8 cellular contexts compared by ENCODE assay signal in genomic region chr10:43076311-43076875, GRCh38. TPM values are rescaled to one million over a fixed set of nuclear protein-coding genes. Genes with fewer than 3 reads are reported as not detected.
DNase-seq lines count a peak whose midpoint lies in the region; FAIRE-seq and TF ChIP-seq lines count a peak whose summit lies in the region.

No MANE protein-coding gene starts in this region.

- DNase-seq in CD4-positive, alpha-beta memory T cell, result no peak
- DNase-seq in Kasumi-1 (lab: John Stamatoyannopoulos, UW) (peak; percentile 48 to 51), H1 (ENCODE audit: low read depth in 1 of 2, low spot score in 2 of 2) (peak in 1 of 2 experiments; percentile 67), 8988T (no peak), nucleus accumbens (lab: John Stamatoyannopoulos, UW) (no peak), kidney glomerular epithelial cell (lab: John Stamatoyannopoulos, UW) (no peak)
- no peak for DNase-seq in effector CD8-positive, alpha-beta T cell (lab: John Stamatoyannopoulos, UW)

- no peaks in the 10 kb centered on the region for H3K4me1 ChIP-seq in CD4-positive, alpha-beta memory T cell (ENCODE audit: insufficient read depth, low read length)
- peaks cover 0 to 10% (median 3%) of the 10 kb centered on the region in 4 experiments; a peak in 3 of 7 replicates for H3K4me1 ChIP-seq in H1 (replicated peaks in 1 of 4; ENCODE audit: control insufficient read depth in 3 of 4, insufficient read depth in 4 of 4, low read length in 3 of 4)

- no peak overlapping the region for H3K23ac ChIP-seq in H1 (ENCODE audit: insufficient read length)

- peak overlapping the region in 6 of 8 donors; percentile 40 to 67 (median 46) for H3K4me3 Mint-ChIP-seq in CD4-positive, alpha-beta memory T cell

- no peak overlapping the region for H2BK15ac ChIP-seq in H1 (ENCODE audit: low read length)

- no peak overlapping the region for H2BK12ac ChIP-seq in H1 (ENCODE audit: low read depth, low read length)

- TF ChIP-seq EP300 in H1 (IDR thresholded peaks at IDR 0.05; ENCODE audit: borderline replicate concordance in 1 of 2, low read depth in 2 of 2, low read length in 2 of 2), result no peak
- no peak for TF ChIP-seq EP300 in neural cell (conservative IDR thresholded peaks at IDR 0.05; ENCODE audit: poor library complexity, severe bottlenecking)

- no peaks in the 10 kb centered on the region; the same call in 1 of the 2 replicates for H3K79me1 ChIP-seq in H1 (ENCODE audit: low read depth, low read length)

- H3F3A ChIP-seq in neural cell (ENCODE audit: insufficient read depth, low read length, poor library complexity, severe bottlenecking), result no peaks in the 10 kb centered on the region

- peak overlapping the region; percentile 79 for H4K8ac ChIP-seq in H1 (ENCODE audit: extremely low read depth, insufficient read depth, low read length)

- CTCF ChIA-PET in CD4-positive, alpha-beta memory T cell (lab: Charles Lee; ENCODE audit: partially characterized antibody), result no interaction called here
- CTCF ChIA-PET in H1 (lab: Charles Lee; ENCODE audit: partially characterized antibody), result interaction anchor here (0.5 to 8.5 kb wide), 12 partner anchors 9 to 271 kb away, joined by 3 to 100 read pairs (median 4); no protein-coding TSS in a partner anchor

- H3K9me2 ChIP-seq in neural cell (ENCODE audit: insufficient read depth, low read length), result no peaks in the 10 kb centered on the region

- H2AFZ ChIP-seq in H1 (ENCODE audit: low read length) (peak overlapping the region; percentile 26; the same call in 1 of the 2 replicates), neural cell (ENCODE audit: low read depth, low read length) (no peak overlapping the region)

- no peak overlapping the region for H2BK5ac ChIP-seq in H1 (ENCODE audit: low read depth, low read length)

- no peak for TF ChIP-seq POLR2A in H1 (IDR thresholded peaks at IDR 0.05; ENCODE audit: control extremely low read depth in 1 of 2, low read depth in 2 of 2, low read length in 2 of 2)

- H3K79me2 ChIP-seq in H1 (ENCODE audit: control insufficient read depth in 1 of 2, insufficient read depth in 2 of 2, low read length in 2 of 2), result no peaks in the 10 kb centered on the region
- H3K79me2 ChIP-seq in neural cell (replicated peaks; ENCODE audit: insufficient read depth, low read length), result no peaks in the 10 kb centered on the region

- H3K9ac ChIP-seq in H1 (replicated peaks in 1 of 4; ENCODE audit: extremely low read depth in 1 of 4, low read depth in 3 of 4, low read length in 3 of 4) (no peak overlapping the region), neural cell (ENCODE audit: low read length) (peak overlapping the region; percentile 48)

- no peak overlapping the region for H2BK120ac ChIP-seq in H1 (replicated peaks; ENCODE audit: low read depth, low read length)

- H3K4me2 ChIP-seq in H1 (ENCODE audit: insufficient read depth in 1 of 2, low read depth in 2 of 2, low read length in 2 of 2) (peak overlapping the region; percentile 59 to 73), neural cell (ENCODE audit: low read length) (peak overlapping the region; percentile 48)

- POLR2A ChIA-PET in CD4-positive, alpha-beta memory T cell (lab: Charles Lee; ENCODE audit: partially characterized antibody), result no interaction called here
- POLR2A ChIA-PET in H1 (lab: Charles Lee; ENCODE audit: partially characterized antibody), result interaction anchor here (0.8 to 1.5 kb wide), 3 partner anchors 10 to 257 kb away, joined by 3 read pairs; no protein-coding TSS in a partner anchor

- no peak overlapping the region for H3K18ac ChIP-seq in H1 (ENCODE audit: extremely low read depth, low read length)

- H3K23me2 ChIP-seq in H1 (ENCODE audit: low read depth, low read length), result peaks cover 11% of the 10 kb centered on the region; the same call in 1 of the 2 replicates

- no peak overlapping the region for H2BK20ac ChIP-seq in H1 (ENCODE audit: low read length)

- H3K4ac ChIP-seq in H1 (replicated peaks; ENCODE audit: insufficient read length, low read depth, low read length), result no peak overlapping the region

- H3K27me3 ChIP-seq in CD4-positive, alpha-beta memory T cell (ENCODE audit: insufficient read depth, low read length), result no peaks in the 10 kb centered on the region
- H3K27me3 ChIP-seq in H1 (replicated peaks in 1 of 4; ENCODE audit: control insufficient read depth in 3 of 4, extremely low read depth in 1 of 4, insufficient read depth in 3 of 4, low read length in 3 of 4) (peaks cover 12 to 37% (median 30%) of the 10 kb centered on the region in 4 experiments), neural cell (ENCODE audit: insufficient read depth, low read depth, low read length) (peaks cover 42% of the 10 kb centered on the region)

- H3K27ac Mint-ChIP-seq in CD4-positive, alpha-beta memory T cell, result no peak overlapping the region

- H3K9me3 ChIP-seq in CD4-positive, alpha-beta memory T cell (ENCODE audit: control insufficient read depth in 1 of 2, low read length in 2 of 2), result no peaks in the 10 kb centered on the region
- H3K9me3 ChIP-seq in H1 (ENCODE audit: insufficient read depth in 2 of 2, low read depth in 1 of 2, low read length in 1 of 2) (no peaks in the 10 kb centered on the region), neural cell (ENCODE audit: low read length) (no peaks in the 10 kb centered on the region)

- peaks cover 19 to 31% of the 10 kb centered on the region in 2 donors for H3K27me3 Mint-ChIP-seq in CD4-positive, alpha-beta memory T cell

- H3K36me3 Mint-ChIP-seq in CD4-positive, alpha-beta memory T cell, result no peaks in the 10 kb centered on the region

- H3K9me3 Mint-ChIP-seq in CD4-positive, alpha-beta memory T cell, result no peaks in the 10 kb centered on the region

- no peak overlapping the region for H3K56ac ChIP-seq in H1 (replicated peaks; ENCODE audit: insufficient read length, low read depth, low read length)

- no peaks in the 10 kb centered on the region for H3K36me3 ChIP-seq in CD4-positive, alpha-beta memory T cell (ENCODE audit: insufficient read depth, low read length)
- H3K36me3 ChIP-seq in H1 (ENCODE audit: control insufficient read depth in 2 of 4, insufficient read depth in 4 of 4, low read length in 3 of 4) (no peaks in the 10 kb centered on the region), neural cell (ENCODE audit: insufficient read depth, low read length) (no peaks in the 10 kb centered on the region)

- H4K91ac ChIP-seq in H1 (replicated peaks; ENCODE audit: insufficient read length, low read length), result no peak overlapping the region

- intact Hi-C loops in CD4-positive, alpha-beta memory T cell (cut with micrococcal nuclease), result no loop called here

- no peak overlapping the region for H3K4me3 ChIP-seq in CD4-positive, alpha-beta memory T cell (ENCODE audit: low read length in 2 of 2)
- H3K4me3 ChIP-seq in H1 (ENCODE audit: extremely low read depth in 1 of 4, insufficient read depth in 2 of 4, low read depth in 3 of 4, low read length in 4 of 4) (peak overlapping the region; percentile 36 to 79 (median 64)), neural cell (ENCODE audit: low read length) (peak overlapping the region; percentile 77)

- H3K4me1 Mint-ChIP-seq in CD4-positive, alpha-beta memory T cell, result peaks cover 0 to 17% (median 6%) of the 10 kb centered on the region in 4 donors

- H3K27ac ChIP-seq in CD4-positive, alpha-beta memory T cell (ENCODE audit: low read depth, low read length), result no peak overlapping the region
- H3K27ac ChIP-seq in H1 (ENCODE audit: low read depth, low read length) (no peak overlapping the region), neural cell (ENCODE audit: low read length) (no peak overlapping the region)

- TF ChIP-seq RAD21 in H1 (IDR thresholded peaks at IDR 0.05 in 1 of 2, conservative IDR thresholded peaks at IDR 0.05 in 1 of 2; ENCODE audit: low read depth in 2 of 2, low read length in 2 of 2) (no peak; a peak in 2 of 4 replicates), neural cell (conservative IDR thresholded peaks at IDR 0.05) (no peak)

- no peak overlapping the region for H3K14ac ChIP-seq in H1 (ENCODE audit: insufficient read length)

- WGBS in H1 (ENCODE audit: extremely low coverage in 1 of 2, insufficient coverage in 1 of 2, insufficient read length in 1 of 2, insufficient replicate concordance in 2 of 2, low coverage in 1 of 2, low lambda C conversion rate in 2 of 2, missing lambda C conversion rate in 1 of 2), 2 experiments, result 10% methylated on average over 8 of the region's 45 CpGs; no CpG with 5 or more reads in 1 of the 2 experiments

- H4K5ac ChIP-seq in H1 (ENCODE audit: insufficient read length, low read depth, low read length), result peak overlapping the region; percentile 10

- H2AK5ac ChIP-seq in H1 (ENCODE audit: low read depth, low read length), result no peak overlapping the region

- TF ChIP-seq CTCF in H1 (IDR thresholded peaks at IDR 0.05; ENCODE audit: control extremely low read depth in 1 of 3, insufficient read depth in 1 of 3, low read depth in 1 of 3, low read length in 3 of 3) (no peak), neural cell (IDR thresholded peaks at IDR 0.05; ENCODE audit: poor library complexity, severe bottlenecking) (peak; percentile 28)

- no peak for FAIRE-seq in H1 (lab: Jason Lieb, UNC)

- H4K20me1 ChIP-seq in H1 (replicated peaks in 1 of 2; ENCODE audit: control insufficient read depth in 1 of 2, insufficient read depth in 2 of 2, low read length in 2 of 2), result peaks cover 7 to 10% of the 10 kb centered on the region in 2 experiments
- H4K20me1 ChIP-seq in neural cell (ENCODE audit: insufficient read depth), result no peaks in the 10 kb centered on the region

TF ChIP-seq in H1, 55 proteins besides CTCF, POLR2A, EP300 and RAD21 (continues in another document):
- TF ChIP-seq MAFK (IDR thresholded peaks at IDR 0.05; ENCODE audit: low read depth, low read length), result no peak
- no peak for TF ChIP-seq BRCA1 (IDR thresholded peaks at IDR 0.05; ENCODE audit: low read depth, low read length)
- no peak for TF ChIP-seq RFX5 (IDR thresholded peaks at IDR 0.05; ENCODE audit: borderline replicate concordance, low read depth, low read length)

TF ChIP-seq in neural cell, 6 proteins besides CTCF, POLR2A, EP300 and RAD21 (continues in another document):
- TF ChIP-seq TAF1 (IDR thresholded peaks at IDR 0.05; ENCODE audit: low read depth), result no peak

RNA-seq across cellular contexts. Expression of gene RET, which starts 0.5 kb away (rescaled TPM):
- not detected for total RNA-seq in CD4-positive, alpha-beta memory T cell
- not detected for polyA plus RNA-seq in CD4-positive, alpha-beta memory T cell
- total RNA-seq in H1 (2021; fragmentation: NEBNext Ultra II Directional; extraction: Animal tissue kit (Norgen Biotek cat#: 25700)), result 8.4 TPM in 2 replicates
- polyA plus RNA-seq in H1 (2011; rRNA removed), result 6.7 and 10.4 TPM in 2 replicates
- polyA plus RNA-seq in H1 (2011; cell fraction: cytosol; rRNA removed), result 6.4 TPM
- 16.4 TPM for polyA plus RNA-seq in H1 (2011; cell fraction: nucleus; rRNA removed)
- 5.8 to 8.4 TPM (median 8.3 TPM) in 4 replicates for polyA plus RNA-seq in H1 (2012, experiment 1 of 2)
- polyA plus RNA-seq in H1 (2012, experiment 2 of 2), result 5.1 TPM
- polyA plus RNA-seq in H1 (2013, experiment 1 of 2), result 8.0 TPM
- polyA plus RNA-seq in H1 (2013, experiment 2 of 2), result 7.6 TPM
- polyA minus RNA-seq in H1 (2011; rRNA and poly(A)+ RNA removed), result 3.6 and 5.9 TPM in 2 replicates
- 7.3 TPM for polyA minus RNA-seq in H1 (2011; cell fraction: cytosol; rRNA and poly(A)+ RNA removed)
- polyA minus RNA-seq in H1 (2011; cell fraction: nucleus; rRNA and poly(A)+ RNA removed), result 9.4 TPM
- 1.5 and 1.7 TPM in 2 replicates for polyA plus RNA-seq in neural cell
- polyA minus RNA-seq in neural cell, result 1.4 and 2.7 TPM in 2 replicates

Comparison
In these comparisons a context has a peak if more than half of its experiments do, and no peak if none do; other contexts are left out.
1. DNase-seq: peak in Kasumi-1 (2 of 2); none in CD4-positive, alpha-beta memory T cell (0 of 5), 8988T (single experiment), effector CD8-positive, alpha-beta T cell (single experiment), nucleus accumbens (0 of 56) and kidney glomerular epithelial cell (single experiment).
2. H3K4me3 ChIP-seq: peak in H1 (4 of 4) and neural cell (single experiment); none in CD4-positive, alpha-beta memory T cell (0 of 2).